ENCODE assay signal across 14 cellular contexts in the genomic region with DNA sequence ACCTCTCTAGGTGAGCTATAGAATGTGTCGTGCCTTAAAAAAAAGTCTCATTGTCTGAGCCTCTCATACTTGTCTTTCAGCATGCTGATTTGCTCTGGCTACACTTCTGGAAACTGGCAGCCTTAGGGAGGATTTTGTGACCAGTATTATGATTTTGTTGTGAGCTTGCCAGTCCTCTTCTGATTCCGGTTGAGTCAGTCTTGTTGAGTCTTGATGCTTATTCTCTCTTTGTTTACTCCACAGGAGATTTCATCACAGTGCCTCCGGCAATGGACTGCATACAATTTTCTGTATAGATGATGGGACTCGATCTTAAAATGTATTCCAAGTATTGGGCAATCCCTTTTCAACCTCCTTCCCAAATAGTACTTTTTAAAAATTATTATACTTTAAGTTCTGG.
DNase-seq lines count a peak whose midpoint lies in the region; TF ChIP-seq lines count a peak whose summit lies in the region.
"Had no signal": no experiment of that assay in that cellular context is flagged by ENCODE, and none has a peak within 500 bp of the region (broad histone marks: within the 10 kb centered on the region; RNA-seq: fewer than 3 reads in every experiment).

No MANE protein-coding gene starts in this region.

- H3K27me3 Mint-ChIP-seq in brain = no peaks in the 10 kb centered on the region
- peaks cover 0 to 1% of the 10 kb centered on the region in 2 donors for H3K27me3 Mint-ChIP-seq in CD4-positive, alpha-beta memory T cell
- H3K27me3 Mint-ChIP-seq: stimulated activated memory B cell treated with anti-CD40 and anti-IgM and Interleukin-4, amounts not matched to agents 10 μg/mL and 1 μg/mL and 100 μg/mL, for 72 hours had no signal

- no peak overlapping the region for H3K27ac ChIP-seq in CD4-positive, alpha-beta memory T cell (ENCODE audit: low read depth, low read length)
- H3K27ac ChIP-seq: A549 had no signal

- POLR2A ChIA-PET in CD4-positive, alpha-beta memory T cell (lab: Charles Lee; ENCODE audit: partially characterized antibody) = no interaction called here

- H3K9me3 ChIP-seq in CD4-positive, alpha-beta memory T cell (ENCODE audit: control insufficient read depth in 1 of 2, low read length in 2 of 2) = no peaks in the 10 kb centered on the region
- H3K9me3 ChIP-seq: A549 had no signal

- H3K36me3 ChIP-seq in CD4-positive, alpha-beta memory T cell (ENCODE audit: insufficient read depth, low read length) = no peaks in the 10 kb centered on the region

- H3K4me3 Mint-ChIP-seq in brain = peak overlapping the region in 1 of 5 experiments; percentile 24
- H3K4me3 Mint-ChIP-seq in CD4-positive, alpha-beta memory T cell = no peak overlapping the region
- H3K4me3 Mint-ChIP-seq: activated CD8-positive, alpha-beta memory T cell treated with anti-CD3 and anti-CD28 coated beads, Interleukin-2, amount 10 ng/mL, durations not matched to agents 7 days and 5 days; natural killer cell treated with Interleukin-12 subunit alpha and Interleukin-12 subunit beta and Interleukin-15 and Interleukin-18, amount 100 ng/mL, for 72 hours; stimulated activated memory B cell treated with anti-CD40 and anti-IgM and Interleukin-4, amounts not matched to agents 10 μg/mL and 1 μg/mL and 100 μg/mL, for 72 hours had no signal

- CTCF ChIA-PET in CD4-positive, alpha-beta memory T cell (lab: Charles Lee; ENCODE audit: partially characterized antibody) = interaction anchor here (0.5 to 1.2 kb wide), 2 partner anchors 168 to 360 kb away, joined by 3 to 4 read pairs; no protein-coding TSS in a partner anchor

- H3K4me3 ChIP-seq in CD4-positive, alpha-beta memory T cell (ENCODE audit: low read length in 2 of 2) = no peak overlapping the region
- H3K4me3 ChIP-seq: A549 had no signal

- H3K4me1 ChIP-seq in CD4-positive, alpha-beta memory T cell (ENCODE audit: insufficient read depth, low read length) = no peaks in the 10 kb centered on the region
- H3K4me1 ChIP-seq: A549 had no signal

- H3K9me3 Mint-ChIP-seq in brain = peaks cover 23 to 36% (median 27%) of the 10 kb centered on the region in 5 experiments
- H3K9me3 Mint-ChIP-seq in CD4-positive, alpha-beta memory T cell = peaks cover 1 to 21% (median 9%) of the 10 kb centered on the region in 8 donors
- H3K9me3 Mint-ChIP-seq: natural killer cell treated with Interleukin-12 subunit alpha and Interleukin-12 subunit beta and Interleukin-15 and Interleukin-18, amount 100 ng/mL, for 72 hours had no signal

- H3K4me1 Mint-ChIP-seq in brain = peaks cover 11% of the 10 kb centered on the region
- H3K4me1 Mint-ChIP-seq in CD4-positive, alpha-beta memory T cell = no peaks in the 10 kb centered on the region
- H3K4me1 Mint-ChIP-seq: activated CD8-positive, alpha-beta memory T cell treated with anti-CD3 and anti-CD28 coated beads, Interleukin-2, amount 10 ng/mL, durations not matched to agents 7 days and 5 days; stimulated activated memory B cell treated with anti-CD40 and anti-IgM and Interleukin-4, amounts not matched to agents 10 μg/mL and 1 μg/mL and 100 μg/mL, for 72 hours had no signal

- H3K27me3 ChIP-seq in CD4-positive, alpha-beta memory T cell (ENCODE audit: insufficient read depth, low read length) = no peaks in the 10 kb centered on the region

- peak overlapping the region in 3 of 5 experiments; percentile 39 to 77 (median 59) for H3K27ac Mint-ChIP-seq in brain
- H3K27ac Mint-ChIP-seq in CD4-positive, alpha-beta memory T cell = no peak overlapping the region
- H3K27ac Mint-ChIP-seq: activated CD8-positive, alpha-beta memory T cell treated with anti-CD3 and anti-CD28 coated beads, Interleukin-2, amount 10 ng/mL, durations not matched to agents 7 days and 5 days; natural killer cell treated with Interleukin-12 subunit alpha and Interleukin-12 subunit beta and Interleukin-15 and Interleukin-18, amount 100 ng/mL, for 72 hours; stimulated activated memory B cell treated with anti-CD40 and anti-IgM and Interleukin-4, amounts not matched to agents 10 μg/mL and 1 μg/mL and 100 μg/mL, for 72 hours had no signal

- H3K36me3 Mint-ChIP-seq in brain = peaks cover 6% of the 10 kb centered on the region
- no peaks in the 10 kb centered on the region for H3K36me3 Mint-ChIP-seq in CD4-positive, alpha-beta memory T cell
- H3K36me3 Mint-ChIP-seq: activated CD8-positive, alpha-beta memory T cell treated with anti-CD3 and anti-CD28 coated beads, Interleukin-2, amount 10 ng/mL, durations not matched to agents 7 days and 5 days; natural killer cell treated with Interleukin-12 subunit alpha and Interleukin-12 subunit beta and Interleukin-15 and Interleukin-18, amount 100 ng/mL, for 72 hours; stimulated activated memory B cell treated with anti-CD40 and anti-IgM and Interleukin-4, amounts not matched to agents 10 μg/mL and 1 μg/mL and 100 μg/mL, for 72 hours had no signal

- DNase-seq in SIG-M5 treated with dmso at 0.1 percent for 504 hours (lab: John Stamatoyannopoulos, UW; ENCODE audit: unreplicated experiment) = peak; percentile 52
- DNase-seq in SIG-M5 (lab: John Stamatoyannopoulos, UW) = no peak
- peak; percentile 45 for DNase-seq in globus pallidus (ENCODE audit: low spot score)
- DNase-seq in ureter (ENCODE audit: low spot score) = peak; percentile 68
- DNase-seq in CD4-positive, alpha-beta memory T cell = no peak
- DNase-seq in T-helper 1 cell = no peak
- no peak for DNase-seq in cerebellar nuclear complex (lab: John Stamatoyannopoulos, UW)
- DNase-seq: activated CD8-positive, alpha-beta memory T cell treated with anti-CD3 and anti-CD28 coated beads, Interleukin-2, amount 10 ng/mL, durations not matched to agents 7 days and 5 days; NCI-H1417 treated with DMSO at 0.1 percent for 48 hours; stimulated activated CD4-positive, alpha-beta T cell treated with anti-CD3 and anti-CD28 coated beads, Interleukin-15, amount 100 ng/mL, for 24 hours had no signal

- no peak for TF ChIP-seq CTCF in brain (conservative IDR thresholded peaks at IDR 0.05)

- intact Hi-C loops in CD4-positive, alpha-beta memory T cell (cut with micrococcal nuclease) = no loop called here

Comparison
In these comparisons a context has a peak if more than half of its experiments do, and no peak if none do; other contexts are left out.
1. DNase-seq: peak in SIG-M5 treated with dmso at 0.1 percent for 504 hours (single experiment), globus pallidus (single experiment) and ureter (single experiment); none in SIG-M5 (single experiment), CD4-positive, alpha-beta memory T cell (0 of 5), T-helper 1 cell (0 of 5) and cerebellar nuclear complex (0 of 2).
2. H3K27ac Mint-ChIP-seq: peak in brain (3 of 5); none in CD4-positive, alpha-beta memory T cell (0 of 7).